ENCODE assay signal across 17 cellular contexts in the genomic region with DNA sequence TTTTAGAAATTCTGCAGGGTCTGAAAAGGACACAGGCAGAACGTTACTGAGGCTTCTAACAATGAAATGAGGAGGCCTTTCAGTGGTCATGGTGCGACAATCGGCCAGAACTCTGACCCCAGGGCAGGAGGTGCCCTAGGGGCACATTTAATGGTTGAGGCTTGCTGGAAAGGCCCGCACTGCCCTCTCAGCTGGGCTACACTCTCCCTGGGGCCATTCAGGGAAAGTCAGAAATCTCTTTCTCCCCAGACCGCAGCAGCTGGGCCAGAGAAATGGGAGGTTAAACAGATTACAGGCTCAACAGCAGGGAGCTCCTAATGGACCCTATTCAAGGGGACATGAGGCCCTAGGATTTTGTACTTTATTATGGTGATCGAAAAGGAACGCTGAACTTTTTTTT.
DNase-seq lines count a peak whose midpoint lies in the region; ATAC-seq and TF ChIP-seq lines count a peak whose summit lies in the region.
"Had no signal": no experiment of that assay in that cellular context is flagged by ENCODE, and none has a peak within 500 bp of the region (broad histone marks: within the 10 kb centered on the region; RNA-seq: fewer than 3 reads in every experiment).

No MANE protein-coding gene starts in this region.

- no peaks in the 10 kb centered on the region for H3K9me2 ChIP-seq in SK-N-SH

- H3K4me2 ChIP-seq in SK-N-SH = no peak overlapping the region

- POLR2A ChIA-PET in SK-N-SH (lab: Yijun Ruan, JAX) = interaction anchor here (2.0 kb wide), 1 partner anchor 15 kb away, joined by 5 read pairs; no protein-coding TSS in a partner anchor
- POLR2A ChIA-PET in WTC11 (lab: Charles Lee) = no interaction called here
- POLR2A ChIA-PET in CD8-positive, alpha-beta T cell (lab: Charles Lee) = no interaction called here

- TF ChIP-seq EP300 in SK-N-SH (IDR thresholded peaks at IDR 0.05; ENCODE audit: borderline replicate concordance in 1 of 2, low read depth in 1 of 2, low read length in 1 of 2) = 0 out of 4 replicates have a peak, but pooled peaks of 1 of the 2 experiments have one; percentile 18

- H3K27me3 Mint-ChIP-seq in WTC11 (ENCODE audit: low read depth) (no peaks in the 10 kb centered on the region; the same call in 1 of the 2 replicates), nephron progenitor cell (ENCODE audit: low read depth, poor library complexity) (peaks cover 16% of the 10 kb centered on the region), immature natural killer cell (ENCODE audit: low read depth in 3 of 3) (peaks cover 5 to 7% (median 6%) of the 10 kb centered on the region in 3 donors)
- peaks cover 6% of the 10 kb centered on the region for H3K27me3 Mint-ChIP-seq in CD8-positive, alpha-beta T cell (ENCODE audit: low read depth)

- H3K4me3 Mint-ChIP-seq in WTC11 = no peak overlapping the region
- H3K4me3 Mint-ChIP-seq in nephron progenitor cell = peak overlapping the region; percentile 11
- no peak overlapping the region for H3K4me3 Mint-ChIP-seq in CD8-positive, alpha-beta T cell
- no peak overlapping the region for H3K4me3 Mint-ChIP-seq in immature natural killer cell
- H3K4me3 Mint-ChIP-seq: IgD-negative memory B cell had no signal

- no peak overlapping the region for H3K9ac ChIP-seq in SK-N-SH

- H3K9me3 Mint-ChIP-seq in WTC11 (peaks cover 8% of the 10 kb centered on the region), nephron progenitor cell (peaks cover 7% of the 10 kb centered on the region), immature natural killer cell (no peaks in the 10 kb centered on the region)
- no peaks in the 10 kb centered on the region for H3K9me3 Mint-ChIP-seq in CD8-positive, alpha-beta T cell

- peak; percentile 68 for DNase-seq in SK-N-SH
- DNase-seq in WTC11 (ENCODE audit: low spot score) = no peak
- DNase-seq in nephron progenitor cell = peak; percentile 33
- no peak for DNase-seq in CD8-positive, alpha-beta T cell
- no peak for DNase-seq in stimulated activated naive CD8-positive, alpha-beta T cell treated with anti-CD3 and anti-CD28 coated beads, Interleukin-15, Interleukin-2, amounts not matched to agents 100 U/mL and 50 U/mL, for 24 hours
- no peak for DNase-seq in immature natural killer cell
- DNase-seq: Caco-2, NCI-H1436 treated with DMSO at 0.1 percent for 48 hours, NCI-H2107, NCI-H446, NCI-H774, Peyer's patch, SHP77 treated with DMSO at 0.1 percent for 48 hours had no signal

- no peaks in the 10 kb centered on the region for H3K79me2 ChIP-seq in SK-N-SH (ENCODE audit: insufficient read depth)

- WGBS in SK-N-SH (ENCODE audit: low lambda C conversion rate) = 37% methylated on average over 7 of the region's 7 CpGs

- H3K36me3 Mint-ChIP-seq in WTC11 (peaks cover 2% of the 10 kb centered on the region), nephron progenitor cell (ENCODE audit: low read depth) (no peaks in the 10 kb centered on the region), immature natural killer cell (no peaks in the 10 kb centered on the region)
- H3K36me3 Mint-ChIP-seq in CD8-positive, alpha-beta T cell = no peaks in the 10 kb centered on the region
- H3K36me3 Mint-ChIP-seq: CD14-positive monocyte had no signal

- ATAC-seq in SK-N-SH treated with all-trans-retinoic acid at 6 μM for 48 hours = no peak
- ATAC-seq in WTC11 = peak; percentile 43
- ATAC-seq in GM21737 (IDR thresholded peaks at IDR 0.05; ENCODE audit: unreplicated experiment) = no peak
- no peak for ATAC-seq in CD8-positive, alpha-beta T cell
- no peak for ATAC-seq in stimulated activated naive CD8-positive, alpha-beta T cell treated with anti-CD3 and anti-CD28 coated beads, Interleukin-15, Interleukin-2, amounts not matched to agents 100 U/mL and 50 U/mL, for 24 hours

- CTCF ChIA-PET in SK-N-SH (lab: Yijun Ruan, JAX) = interaction anchor here (0.8 to 2.3 kb wide), 3 partner anchors 12 to 75 kb away, joined by 3 to 10 read pairs (median 8); no protein-coding TSS in a partner anchor
- CTCF ChIA-PET in WTC11 (lab: Charles Lee) = interaction anchor here (0.6 to 3.2 kb wide), 3 partner anchors 14 to 1845 kb away, joined by 3 to 13 read pairs (median 4); no protein-coding TSS in a partner anchor
- CTCF ChIA-PET in CD8-positive, alpha-beta T cell (lab: Charles Lee) = no interaction called here

- no peaks in the 10 kb centered on the region for H3F3A ChIP-seq in SK-N-SH (replicated peaks; ENCODE audit: insufficient read depth)

- no peak overlapping the region for H3K4me3 ChIP-seq in SK-N-SH (ENCODE audit: low read depth in 2 of 2, low read length in 1 of 2)
- H3K4me3 ChIP-seq in CD8-positive, alpha-beta T cell (ENCODE audit: low read depth, low read length) = no peak overlapping the region
- H3K4me3 ChIP-seq: Peyer's patch had no signal

- no peaks in the 10 kb centered on the region for H3K36me3 ChIP-seq in SK-N-SH (replicated peaks in 1 of 2; ENCODE audit: control insufficient read depth in 1 of 2, insufficient read depth in 2 of 2, low read length in 1 of 2)
- no peaks in the 10 kb centered on the region for H3K36me3 ChIP-seq in CD8-positive, alpha-beta T cell (ENCODE audit: insufficient read depth, low read length)
- H3K36me3 ChIP-seq: Peyer's patch had no signal

- intact Hi-C loops in CD8-positive, alpha-beta T cell (cut with DNase I, micrococcal nuclease) = no loop called here

- no peak for TF ChIP-seq RAD21 in SK-N-SH (IDR thresholded peaks at IDR 0.05; ENCODE audit: low read length)

- H2AFZ ChIP-seq in SK-N-SH (ENCODE audit: low read depth) = no peak overlapping the region

- no peak overlapping the region for H3K27ac Mint-ChIP-seq in WTC11
- peak overlapping the region; percentile 31 for H3K27ac Mint-ChIP-seq in nephron progenitor cell
- no peak overlapping the region for H3K27ac Mint-ChIP-seq in CD8-positive, alpha-beta T cell
- H3K27ac Mint-ChIP-seq in immature natural killer cell = no peak overlapping the region
- H3K27ac Mint-ChIP-seq: IgD-negative memory B cell had no signal

- H3K27ac ChIP-seq in SK-N-SH (ENCODE audit: low read depth in 2 of 2, low read length in 1 of 2) = peak overlapping the region in 1 of 2 experiments; percentile 68; a peak in 3 of 4 replicates
- H3K27ac ChIP-seq in CD8-positive, alpha-beta T cell (ENCODE audit: low read depth, low read length) = no peak overlapping the region
- H3K27ac ChIP-seq: Peyer's patch had no signal

- H3K9me3 ChIP-seq in SK-N-SH = no peaks in the 10 kb centered on the region
- no peaks in the 10 kb centered on the region for H3K9me3 ChIP-seq in CD8-positive, alpha-beta T cell (ENCODE audit: low read length)

- no peaks in the 10 kb centered on the region for H3K27me3 ChIP-seq in SK-N-SH (ENCODE audit: insufficient read depth)
- no peaks in the 10 kb centered on the region for H3K27me3 ChIP-seq in CD8-positive, alpha-beta T cell (ENCODE audit: insufficient read depth, low read length)
- H3K27me3 ChIP-seq: Peyer's patch had no signal

- TF ChIP-seq CTCF in SK-N-SH (IDR thresholded peaks at IDR 0.05) (no peak), WTC11 (IDR thresholded peaks at IDR 0.05) (no peak), nephron progenitor cell (IDR thresholded peaks at IDR 0.05) (no peak)
- TF ChIP-seq CTCF in CD8-positive, alpha-beta T cell (IDR thresholded peaks at IDR 0.05) = no peak

- H3K4me1 ChIP-seq in SK-N-SH (ENCODE audit: control insufficient read depth in 1 of 2, insufficient read depth in 2 of 2, low read depth in 1 of 2, low read length in 1 of 2) = peaks cover 0 to 16% of the 10 kb centered on the region in 2 experiments; a peak in 2 of 4 replicates
- H3K4me1 ChIP-seq in CD8-positive, alpha-beta T cell (ENCODE audit: insufficient read depth, low read length) = no peaks in the 10 kb centered on the region
- H3K4me1 ChIP-seq: Peyer's patch had no signal

- H4K20me1 ChIP-seq in SK-N-SH (ENCODE audit: insufficient read depth) = no peaks in the 10 kb centered on the region

- peaks cover 23% of the 10 kb centered on the region for H3K4me1 Mint-ChIP-seq in WTC11
- peaks cover 67% of the 10 kb centered on the region for H3K4me1 Mint-ChIP-seq in nephron progenitor cell
- H3K4me1 Mint-ChIP-seq in CD8-positive, alpha-beta T cell (ENCODE audit: low read depth) = no peaks in the 10 kb centered on the region
- H3K4me1 Mint-ChIP-seq in immature natural killer cell = no peaks in the 10 kb centered on the region

TF ChIP-seq in SK-N-SH, 30 proteins besides CTCF, POLR2A, EP300 and RAD21:
- no peak for TF ChIP-seq GABPA (IDR thresholded peaks at IDR 0.05; ENCODE audit: low read depth)
- TF ChIP-seq FOXJ3 (CRISPR knock-in tag; IDR thresholded peaks at IDR 0.05) = no peak
- no peak for TF ChIP-seq MXI1 (IDR thresholded peaks at IDR 0.05; ENCODE audit: low read depth, low read length)
- no peak for TF ChIP-seq FOSL2 (IDR thresholded peaks at IDR 0.05; ENCODE audit: borderline replicate concordance, low read depth)

TF ChIP-seq in SK-N-SH treated with all-trans-retinoic acid at 6 μM for 48 hours, 23 proteins besides CTCF, POLR2A, EP300 and RAD21 (continues in another document):
- TF ChIP-seq OSR1 (CRISPR knock-in tag; IDR thresholded peaks at IDR 0.05) (no peak), GLIS3 (CRISPR knock-in tag; IDR thresholded peaks at IDR 0.05) (no peak), ARNTL (CRISPR knock-in tag; IDR thresholded peaks at IDR 0.05; ENCODE audit: borderline replicate concordance, low read depth) (no peak)

TF ChIP-seq in WTC11, 78 proteins besides CTCF, POLR2A, EP300 and RAD21 (continues in another document):
- no peak for TF ChIP-seq NR1H2 (CRISPR knock-in tag; IDR thresholded peaks at IDR 0.05)

Comparison
In these comparisons a context has a peak if more than half of its experiments do, and no peak if none do; other contexts are left out.
1. DNase-seq: peak in SK-N-SH (single experiment) and nephron progenitor cell (single experiment); none in WTC11 (single experiment), CD8-positive, alpha-beta T cell (0 of 7), stimulated activated naive CD8-positive, alpha-beta T cell treated with anti-CD3 and anti-CD28 coated beads, Interleukin-15, Interleukin-2, amounts not matched to agents 100 U/mL and 50 U/mL, for 24 hours (single experiment) and immature natural killer cell (0 of 3).